Comparison of ENCODE assay signal across 8 cellular contexts in the genomic region with DNA sequence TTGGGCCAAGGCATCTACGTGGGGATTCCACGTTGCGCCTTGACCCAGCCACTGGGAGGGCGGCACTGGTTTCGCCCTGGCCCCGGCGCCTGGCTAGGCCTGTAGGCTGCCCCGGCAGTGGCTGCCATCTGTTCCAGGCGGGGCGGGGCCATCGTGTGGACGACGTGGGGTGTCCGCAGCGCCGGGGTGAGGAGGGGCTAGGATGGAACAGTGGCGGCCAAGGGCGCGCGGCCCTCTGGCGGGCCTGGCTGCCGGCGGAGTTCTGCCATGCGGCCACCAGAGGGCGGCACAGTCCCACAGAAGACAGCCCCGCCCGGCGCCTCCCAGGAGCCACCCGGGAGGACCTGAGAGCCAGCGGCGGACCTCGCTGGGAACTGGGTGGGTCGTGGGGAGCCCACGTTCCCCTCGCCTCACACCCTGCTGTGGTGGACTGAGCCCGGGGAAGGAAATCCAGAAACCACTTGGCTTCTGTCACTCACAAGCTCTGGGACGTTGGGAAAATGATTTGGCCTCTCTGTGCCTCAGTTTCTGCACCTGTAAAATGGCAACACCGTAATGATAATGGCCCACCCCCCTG. TPM values are rescaled to one million over a fixed set of nuclear protein-coding genes. Genes with fewer than 3 reads are reported as not detected.
A peak's percentile ranks its signal among the peaks of the same experiment; 100 is the strongest.
DNase-seq lines count a peak whose midpoint lies in the region; ATAC-seq and TF ChIP-seq lines count a peak whose summit lies in the region.

No MANE protein-coding gene starts in this region.

- no peak overlapping the region for H3K4me3 Mint-ChIP-seq in activated CD8-positive, alpha-beta T cell treated with anti-CD3 and anti-CD28 coated beads for 36 hours

- H4K20me1 ChIP-seq in HCT116 (ENCODE audit: insufficient read depth): no peaks in the 10 kb centered on the region

- TF ChIP-seq CTCF in C4-2B (conservative IDR thresholded peaks at IDR 0.05): peak; percentile 96
- TF ChIP-seq CTCF in HCT116 (IDR thresholded peaks at IDR 0.05 in 2 of 3, conservative IDR thresholded peaks at IDR 0.05 in 1 of 3; ENCODE audit: borderline replicate concordance in 1 of 3, insufficient read depth in 1 of 3, low read depth in 2 of 3, low read length in 2 of 3): peak; percentile 71 to 88 (median 73)
- peak; percentile 97 for TF ChIP-seq CTCF in activated CD8-positive, alpha-beta T cell treated with anti-CD3 and anti-CD28 coated beads for 36 hours (IDR thresholded peaks at IDR 0.05)

- RAD21 ChIA-PET in HCT116 (lab: Charles Lee; ENCODE audit: low non-redundant PET in 1 of 2, low total read pairs in 2 of 2, uncharacterized antibody in 2 of 2, unreplicated experiment in 2 of 2): interaction anchor here (1.2 to 1.3 kb wide), 2 partner anchors 474 to 491 kb away, joined by 3 to 4 read pairs; no protein-coding TSS in a partner anchor

- no peak for TF ChIP-seq POLR2A in HCT116 (IDR thresholded peaks at IDR 0.05; ENCODE audit: borderline replicate concordance, extremely low read depth, insufficient read depth, insufficient read length)

- H3K4me1 Mint-ChIP-seq in activated CD8-positive, alpha-beta T cell treated with anti-CD3 and anti-CD28 coated beads for 36 hours (ENCODE audit: low read depth): peaks cover 11% of the 10 kb centered on the region

- no peaks in the 10 kb centered on the region for H3K9me3 Mint-ChIP-seq in activated CD8-positive, alpha-beta T cell treated with anti-CD3 and anti-CD28 coated beads for 36 hours

- H3K9ac ChIP-seq in HCT116 (ENCODE audit: low read length): no peak overlapping the region

- H3K27ac Mint-ChIP-seq in activated CD8-positive, alpha-beta T cell treated with anti-CD3 and anti-CD28 coated beads for 36 hours: no peak overlapping the region

- peak overlapping the region; percentile 94 for H2AFZ ChIP-seq in HCT116 (ENCODE audit: low read depth, low read length, poor library complexity, severe bottlenecking)

- no peaks in the 10 kb centered on the region for H3K79me2 ChIP-seq in HCT116 (ENCODE audit: insufficient read depth, low read length)

- CTCF ChIA-PET in HCT116 (lab: Charles Lee): interaction anchor here (0.9 to 1.1 kb wide), 4 partner anchors 474 to 497 kb away, joined by 3 to 9 read pairs (median 3); no protein-coding TSS in a partner anchor
- CTCF ChIA-PET in activated CD8-positive, alpha-beta T cell treated with anti-CD3 and anti-CD28 coated beads for 36 hours (lab: Charles Lee): interaction anchor here (0.6 to 4.9 kb wide), 30 partner anchors 10 to 508 kb away, joined by 3 to 33 read pairs (median 4); no protein-coding TSS in a partner anchor

- H3K9me2 ChIP-seq in HCT116 (ENCODE audit: insufficient read depth): no peaks in the 10 kb centered on the region

- ATAC-seq in HCT116: peak; percentile 100
- ATAC-seq in activated CD8-positive, alpha-beta T cell treated with anti-CD3 and anti-CD28 coated beads for 36 hours: peak; percentile 90
- ATAC-seq in GM21619 (IDR thresholded peaks at IDR 0.05; ENCODE audit: unreplicated experiment): no peak

- no peaks in the 10 kb centered on the region for H3K36me3 Mint-ChIP-seq in activated CD8-positive, alpha-beta T cell treated with anti-CD3 and anti-CD28 coated beads for 36 hours (ENCODE audit: low read depth)

- BruUV-seq in HCT116 (replicated peaks; lab: Mats Ljungman, UMichigan): no TSS peak

- peaks cover 6% of the 10 kb centered on the region; the same call in 1 of the 2 replicates for H3K27me3 ChIP-seq in HCT116 (ENCODE audit: insufficient read depth, low read length)
- H3K27me3 ChIP-seq in effector memory CD4-positive, alpha-beta T cell (replicated peaks; ENCODE audit: control insufficient read depth, insufficient read depth, low read length, poor library complexity, severe bottlenecking): no peaks in the 10 kb centered on the region

- H3K4me3 ChIP-seq in HCT116 (replicated peaks in 1 of 2; ENCODE audit: low read depth in 1 of 2, low read length in 2 of 2): peak overlapping the region in 1 of 2 experiments; percentile 20; a peak in 2 of 4 replicates
- no peak overlapping the region for H3K4me3 ChIP-seq in effector memory CD4-positive, alpha-beta T cell (ENCODE audit: insufficient read depth, low read depth, low read length, poor library complexity, severe bottlenecking)

- H3K36me3 ChIP-seq in HCT116 (ENCODE audit: control insufficient read depth in 1 of 2, insufficient read depth in 2 of 2, low read length in 2 of 2): no peaks in the 10 kb centered on the region
- H3K36me3 ChIP-seq in effector memory CD4-positive, alpha-beta T cell (ENCODE audit: control insufficient read depth, insufficient read depth, low read length): no peaks in the 10 kb centered on the region

- H3K4me1 ChIP-seq in HCT116 (ENCODE audit: control insufficient read depth in 1 of 2, insufficient read depth in 2 of 2, low read length in 2 of 2): peaks cover 4 to 9% of the 10 kb centered on the region in 2 experiments; a peak in 3 of 4 replicates
- peaks cover 6% of the 10 kb centered on the region for H3K4me1 ChIP-seq in effector memory CD4-positive, alpha-beta T cell (ENCODE audit: control insufficient read depth, insufficient read depth, low read length, poor library complexity, severe bottlenecking)

- no peaks in the 10 kb centered on the region for H3K9me3 ChIP-seq in HCT116 (ENCODE audit: control insufficient read depth in 1 of 2, insufficient read depth in 1 of 2, low read depth in 1 of 2, low read length in 2 of 2)
- no peaks in the 10 kb centered on the region for H3K9me3 ChIP-seq in effector memory CD4-positive, alpha-beta T cell (ENCODE audit: control insufficient read depth, low read length)

- peak; percentile 43 for DNase-seq in HCT116 (ENCODE audit: low read depth, low spot score)
- DNase-seq in NCI-H748 (lab: John Stamatoyannopoulos, UW; ENCODE audit: unreplicated experiment): peak; percentile 73
- DNase-seq in activated CD8-positive, alpha-beta T cell treated with anti-CD3 and anti-CD28 coated beads for 36 hours: peak; percentile 79
- peak; percentile 51 to 70 (median 60) for DNase-seq in effector memory CD4-positive, alpha-beta T cell
- DNase-seq in medulla oblongata (ENCODE audit: extremely low spot score): peak; percentile 72
- DNase-seq in stimulated activated CD8-positive, alpha-beta memory T cell treated with anti-CD3 and anti-CD28 coated beads, Interleukin-15, amount 100 ng/mL, for 4 hours (ENCODE audit: low read depth in 2 of 2): peak; percentile 43 to 54

- H3K4me2 ChIP-seq in HCT116 (ENCODE audit: low read length): peak overlapping the region; percentile 69

- POLR2A ChIA-PET in HCT116 (lab: Charles Lee): no interaction called here
- POLR2A ChIA-PET in activated CD8-positive, alpha-beta T cell treated with anti-CD3 and anti-CD28 coated beads for 36 hours (lab: Charles Lee): no interaction called here

- H3K27me3 Mint-ChIP-seq in activated CD8-positive, alpha-beta T cell treated with anti-CD3 and anti-CD28 coated beads for 36 hours: peaks cover 10% of the 10 kb centered on the region

- intact Hi-C loops in HCT116 (cut with micrococcal nuclease): loop anchor here (1.0 to 10.0 kb wide), 6 partner anchors 192 to 815 kb away; no protein-coding TSS in a partner anchor
- intact Hi-C loops in activated CD8-positive, alpha-beta T cell treated with anti-CD3 and anti-CD28 coated beads for 36 hours (cut with micrococcal nuclease): loop anchor here (5.0 kb wide), 1 partner anchor 490 kb away; no protein-coding TSS in a partner anchor

- H3K27ac ChIP-seq in C4-2B (no peak overlapping the region), HCT116 (ENCODE audit: low read depth, low read length) (no peak overlapping the region)
- no peak overlapping the region for H3K27ac ChIP-seq in effector memory CD4-positive, alpha-beta T cell (ENCODE audit: insufficient read depth, low read length, poor library complexity, severe bottlenecking)

- peak; percentile 97 for TF ChIP-seq RAD21 in HCT116 (IDR thresholded peaks at IDR 0.05; ENCODE audit: low read depth)

TF ChIP-seq in HCT116, 20 proteins besides CTCF, POLR2A, EP300 and RAD21:
- TF ChIP-seq CEBPB (IDR thresholded peaks at IDR 0.05; ENCODE audit: low read depth) (no peak), CBX3 (IDR thresholded peaks at IDR 0.05; ENCODE audit: low read depth) (peak; percentile 9; the same call in 1 of the 2 replicates), ELF1 (IDR thresholded peaks at IDR 0.05; ENCODE audit: borderline replicate concordance, low read depth) (no peak), SIN3A (IDR thresholded peaks at IDR 0.05; ENCODE audit: low read depth) (no peak), EZH2 (IDR thresholded peaks at IDR 0.05) (no peak), EGR1 (IDR thresholded peaks at IDR 0.05; ENCODE audit: low read depth) (no peak), YY1 (IDR thresholded peaks at IDR 0.05; ENCODE audit: extremely low read depth, insufficient replicate concordance, low read depth, low read length) (peak; percentile 11), TCF7L2 (IDR thresholded peaks at IDR 0.05; ENCODE audit: borderline replicate concordance, extremely low read depth, insufficient read depth, insufficient read length) (no peak)

RNA-seq across cellular contexts. Expression of a gene that starts 22.6 kb away (rescaled TPM):
- total RNA-seq in HCT116 (2021; ENCODE audit: unreplicated experiment): 43.0 TPM
- 27.9 and 28.4 TPM in 2 replicates for polyA plus RNA-seq in HCT116 (2012)
- total RNA-seq in activated CD8-positive, alpha-beta T cell treated with anti-CD3 and anti-CD28 coated beads for 36 hours: 10 to 100 TPM; 84.5 to 85.2 TPM
